ENCODE assay signal across 13 cellular contexts in the genomic region with DNA sequence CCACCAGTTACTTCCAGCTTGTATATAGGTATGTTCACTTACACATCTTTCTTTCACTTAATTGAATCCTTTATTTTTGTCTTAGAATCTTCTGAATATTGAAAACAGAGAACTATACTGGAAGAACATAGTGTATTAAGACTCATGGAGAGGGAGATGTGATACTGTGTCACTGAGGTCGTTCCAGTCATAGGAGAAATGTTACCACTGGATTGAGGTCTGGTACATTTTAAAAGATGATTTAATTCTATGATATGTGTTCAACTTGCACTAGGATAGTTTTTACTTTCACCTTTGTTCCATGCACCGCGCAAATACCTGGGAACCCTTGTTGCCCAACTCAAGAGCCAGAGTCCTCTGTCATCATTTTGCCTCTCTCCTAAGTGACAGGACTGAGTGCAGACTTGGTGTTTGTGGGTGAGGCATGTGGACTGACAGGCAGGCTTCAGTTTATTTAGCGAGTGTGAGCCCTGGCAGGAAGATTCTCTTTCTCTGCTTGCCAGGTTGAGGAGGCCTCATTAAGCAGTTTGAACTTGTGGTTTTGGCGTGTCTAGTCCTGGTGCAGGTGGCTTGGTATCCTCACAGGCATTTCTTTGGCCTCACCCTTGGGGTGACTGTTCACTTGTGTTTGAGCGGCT.
A peak's percentile ranks its signal among the peaks of the same experiment; 100 is the strongest.
DNase-seq lines count a peak whose midpoint lies in the region; ATAC-seq and TF ChIP-seq lines count a peak whose summit lies in the region.
"Had no signal": no experiment of that assay in that cellular context is flagged by ENCODE, and none has a peak within 500 bp of the region (broad histone marks: within the 10 kb centered on the region; RNA-seq: fewer than 3 reads in every experiment).

No MANE protein-coding gene starts in this region.

- no peak for TF ChIP-seq CTCF in brain (conservative IDR thresholded peaks at IDR 0.05)
- TF ChIP-seq CTCF in left lung (IDR thresholded peaks at IDR 0.05): no peak

- no peak overlapping the region for H3K4me3 ChIP-seq in left lung
- no peak overlapping the region for H3K4me3 ChIP-seq in thymus (ENCODE audit: low read length)

- peaks cover 52% of the 10 kb centered on the region for H3K4me1 Mint-ChIP-seq in brain

- intact Hi-C loops in Right ventricle myocardium superior (cut with DNase I) (loop anchor here (10.0 kb wide), 1 partner anchor 46 kb away; no protein-coding TSS in a partner anchor), cardiac septum (cut with DNase I) (no loop called here), left lung (cut with DNase I) (no loop called here)

- no peaks in the 10 kb centered on the region for H3K27me3 ChIP-seq in left lung
- no peaks in the 10 kb centered on the region for H3K27me3 ChIP-seq in thymus (ENCODE audit: control insufficient read depth, insufficient read depth)

- H3K4me1 ChIP-seq in left lung: peaks cover under 1 to 26% of the 10 kb centered on the region in 2 donors
- H3K4me1 ChIP-seq in thymus (ENCODE audit: control insufficient read depth, insufficient read depth, low read length): peaks cover 12% of the 10 kb centered on the region

- no peaks in the 10 kb centered on the region for H3K27me3 Mint-ChIP-seq in brain

- H3K36me3 Mint-ChIP-seq in brain: peaks cover 74% of the 10 kb centered on the region

- peak overlapping the region in 4 of 5 experiments; percentile 51 to 86 (median 70) for H3K27ac Mint-ChIP-seq in brain

- H3K36me3 ChIP-seq in left lung (no peaks in the 10 kb centered on the region), thymus (ENCODE audit: control insufficient read depth, insufficient read depth) (peaks cover 3% of the 10 kb centered on the region)

- H3K4me3 Mint-ChIP-seq in brain: peak overlapping the region in 1 of 5 experiments; percentile 13
- H3K4me3 Mint-ChIP-seq: neural crest cell had no signal

- ATAC-seq in Right ventricle myocardium superior (ENCODE audit: poor library complexity) (peak; percentile 53), left lung (peak; percentile 63)

- WGBS in thymus: 37% methylated on average over 6 of the region's 6 CpGs

- DNase-seq in Right ventricle myocardium superior (no peak), cardiac septum (ENCODE audit: low spot score) (no peak), left lung (no peak), hypothalamus (lab: John Stamatoyannopoulos, UW) (no peak), COLO668 (lab: John Stamatoyannopoulos, UW; ENCODE audit: unreplicated experiment) (no peak), mucosa of gallbladder (ENCODE audit: low spot score) (no peak)
- DNase-seq: NCI-H1048; NCI-H446 treated with DMSO at 0.1 percent for 48 hours; stimulated activated CD4-positive, alpha-beta T cell treated with anti-CD3 and anti-CD28 coated beads, Interleukin-12 subunit alpha, Interleukin-12 subunit beta, amount 100 ng/mL, for 4 hours had no signal

- H3K9me3 Mint-ChIP-seq in brain: peaks cover 9 to 18% (median 13%) of the 10 kb centered on the region in 5 experiments
- H3K9me3 Mint-ChIP-seq: neural crest cell had no signal

- H3K9me3 ChIP-seq in left lung: no peaks in the 10 kb centered on the region
- no peaks in the 10 kb centered on the region for H3K9me3 ChIP-seq in thymus (ENCODE audit: control insufficient read depth)

- no peak overlapping the region for H3K27ac ChIP-seq in left lung
- H3K27ac ChIP-seq in thymus (ENCODE audit: low read depth): peak overlapping the region; percentile 67
- H3K27ac ChIP-seq: VCaP had no signal
